ENCODE assay signal across 8 cellular contexts in genomic region chr6:24720604-24721460, GRCh38. TPM values are rescaled to one million over a fixed set of nuclear protein-coding genes. Genes with fewer than 3 reads are reported as not detected.
DNase-seq lines count a peak whose midpoint lies in the region; ATAC-seq and TF ChIP-seq lines count a peak whose summit lies in the region.

No MANE protein-coding gene starts in this region.

- TF ChIP-seq CTCF in epithelial cell of esophagus (IDR thresholded peaks at IDR 0.05; ENCODE audit: insufficient read depth, low read depth, low read length, missing control alignments) = no peak

- H3K36me3 Mint-ChIP-seq in IgD-negative memory B cell = peaks cover 4% of the 10 kb centered on the region

- ATAC-seq in GM21576 (IDR thresholded peaks at IDR 0.05; ENCODE audit: unreplicated experiment) = peak; percentile 88

- peak overlapping the region; percentile 99 for H3K4me3 ChIP-seq in epithelial cell of esophagus (ENCODE audit: low read length)

- peaks cover 28 to 37% (median 32%) of the 10 kb centered on the region in 3 donors for H3K4me1 Mint-ChIP-seq in IgD-negative memory B cell

- H3K9me3 Mint-ChIP-seq in IgD-negative memory B cell = no peaks in the 10 kb centered on the region

- H3K4me3 Mint-ChIP-seq in IgD-negative memory B cell = peak overlapping the region; percentile 88 to 100 (median 98)

- no peaks in the 10 kb centered on the region for H3K27me3 Mint-ChIP-seq in IgD-negative memory B cell

- DNase-seq in DMS153 (lab: John Stamatoyannopoulos, UW) (peak; percentile 99), OCI-M1 (lab: John Stamatoyannopoulos, UW) (peak; percentile 100), activated T-cell treated with anti-CD3 and anti-CD28 coated beads for 48 hours (ENCODE audit: low read depth) (peak; percentile 98), epithelial cell of esophagus (ENCODE audit: low read depth) (peak; percentile 100), middle frontal gyrus (ENCODE audit: extremely low spot score, low spot score) (peak; percentile 99)
- DNase-seq in stimulated activated CD8-positive, alpha-beta memory T cell treated with anti-CD3 and anti-CD28 coated beads, Interleukin-2, amount 100 ng/mL, for 1 hour (ENCODE audit: low read depth in 2 of 2) = peak; percentile 99 to 100

- H3K27ac Mint-ChIP-seq in IgD-negative memory B cell = peak overlapping the region; percentile 90 to 100 (median 99)

RNA-seq across cellular contexts. Expression of gene C6orf62, which starts 1.9 kb away (rescaled TPM):
- 102 TPM for polyA plus RNA-seq in IgD-negative memory B cell

RNA-seq across cellular contexts. Expression of gene GMNN, which starts 53.9 kb away (rescaled TPM):
- polyA plus RNA-seq in IgD-negative memory B cell = 7.7 TPM

RNA-seq across cellular contexts. Expression of gene ACOT13, which starts 54.0 kb away (rescaled TPM):
- 15.0 TPM for polyA plus RNA-seq in IgD-negative memory B cell

RNA-seq across cellular contexts. Expression of gene TDP2, which starts 54.1 kb away (rescaled TPM):
- 38.3 TPM for polyA plus RNA-seq in IgD-negative memory B cell

Comparison
In these comparisons a context has a peak if more than half of its experiments do, and no peak if none do; other contexts are left out.
1. Peak in every context shown above with its lines: DNase-seq, ATAC-seq and H3K4me3 ChIP-seq.